Comparison of ENCODE assay signal across 1 cellular context in genomic region chr1:171032822-171033702, GRCh38.
TF ChIP-seq lines count a peak whose summit lies in the region.

No MANE protein-coding gene starts in this region.

TF ChIP-seq in GM23338, 12 proteins besides CTCF, POLR2A, EP300 and RAD21:
- TF ChIP-seq ZNF462 (CRISPR knock-in tag; IDR thresholded peaks at IDR 0.05) (no peak), ZNF331 (CRISPR knock-in tag; IDR thresholded peaks at IDR 0.05; ENCODE audit: low read depth) (no peak), CREB1 (CRISPR knock-in tag; IDR thresholded peaks at IDR 0.05; ENCODE audit: low read depth) (no peak), EZH2phosphoT487 (IDR thresholded peaks at IDR 0.05; ENCODE audit: unreplicated experiment) (no peak), REST (IDR thresholded peaks at IDR 0.05; ENCODE audit: unreplicated experiment) (no peak), ZNF114 (CRISPR knock-in tag; IDR thresholded peaks at IDR 0.05) (no peak)
